Comparison of ENCODE assay signal across 8 cellular contexts in the genomic region with DNA sequence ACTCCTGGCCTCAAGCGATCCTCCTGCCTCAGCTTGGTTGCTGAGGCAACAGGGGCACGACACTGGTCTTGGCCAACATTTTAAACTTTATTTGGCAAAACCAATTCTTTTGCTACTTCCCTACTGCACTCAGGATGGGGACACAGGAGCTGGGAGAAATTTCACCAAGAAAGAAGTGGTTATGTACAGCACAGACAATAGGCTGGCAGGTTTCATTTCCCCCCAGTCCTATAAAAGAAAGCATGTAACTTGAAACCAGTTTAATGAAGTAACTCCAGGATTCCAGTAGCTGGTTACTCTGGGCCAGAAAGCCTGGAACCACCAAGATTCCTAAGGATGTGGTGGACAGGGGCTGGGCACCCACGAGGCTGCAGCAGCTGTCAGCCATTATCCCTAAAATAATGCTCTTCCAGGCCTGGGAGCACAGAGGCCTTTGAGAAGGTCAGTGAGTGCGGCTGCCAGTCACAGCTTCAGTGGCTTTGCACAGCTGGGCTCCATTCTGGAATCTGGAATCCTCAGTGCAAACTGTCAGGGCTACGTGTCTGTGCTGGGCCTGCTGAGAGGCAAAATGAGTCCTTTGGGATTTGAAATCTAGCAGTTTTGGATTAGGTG.
A peak's percentile ranks its signal among the peaks of the same experiment; 100 is the strongest.
DNase-seq lines count a peak whose midpoint lies in the region; FAIRE-seq and TF ChIP-seq lines count a peak whose summit lies in the region.

No MANE protein-coding gene starts in this region.

- H3K9ac ChIP-seq in fibroblast of lung (ENCODE audit: insufficient read depth, low read length): no peak overlapping the region

- no peak overlapping the region for H2AFZ ChIP-seq in fibroblast of lung (ENCODE audit: low read length)

- no peaks in the 10 kb centered on the region for H3K79me2 ChIP-seq in fibroblast of lung (ENCODE audit: control insufficient read depth, insufficient read depth, low read length)

- intact Hi-C loops in prostate gland (cut with DNase I): no loop called here

- in situ Hi-C loops in KBM-7 (cut with MboI; ENCODE audit: low pct_unique_long_range_greater_than_20kb, low sequenced_read_pairs): no loop called here

- H3K27ac ChIP-seq in fibroblast of lung (ENCODE audit: insufficient read depth, low read length) (peak overlapping the region; percentile 64), prostate gland (no peak overlapping the region)

- no peak overlapping the region for H3K4me2 ChIP-seq in fibroblast of lung (ENCODE audit: extremely low read depth, insufficient read depth, low read length)

- 13% methylated on average over 5 of the region's 5 CpGs for WGBS in prostate gland

- TF ChIP-seq POLR2A in H54 (IDR thresholded peaks at IDR 0.05; ENCODE audit: low read depth, low read length): no peak
- TF ChIP-seq POLR2A in prostate gland (IDR thresholded peaks at IDR 0.05): no peak

- TF ChIP-seq CTCF in fibroblast of lung (conservative IDR thresholded peaks at IDR 0.05 in 1 of 2, IDR thresholded peaks at IDR 0.05 in 1 of 2; ENCODE audit: low read depth in 1 of 2, low read length in 2 of 2) (no peak), prostate gland (IDR thresholded peaks at IDR 0.05) (no peak)

- no peaks in the 10 kb centered on the region for H4K20me1 ChIP-seq in fibroblast of lung (ENCODE audit: control insufficient read depth, extremely low read depth, insufficient read depth, low read length)

- no peak overlapping the region for H3K4me3 ChIP-seq in fibroblast of lung (replicated peaks in 1 of 4; ENCODE audit: control extremely low read depth in 1 of 4, insufficient read depth in 1 of 4, low read depth in 3 of 4, low read length in 4 of 4)
- H3K4me3 ChIP-seq in prostate gland: no peak overlapping the region

- peak; percentile 18 for DNase-seq in H54 (ENCODE audit: insufficient read length, low spot score)
- peak; percentile 69 for DNase-seq in NOMO-1 treated with dmso at 0.1 percent for 144 hours (lab: John Stamatoyannopoulos, UW; ENCODE audit: unreplicated experiment)
- DNase-seq in fibroblast of lung (ENCODE audit: low read depth in 2 of 2): peak; percentile 80 to 86
- peak; percentile 35 for DNase-seq in putamen (ENCODE audit: low spot score)
- DNase-seq in prostate gland (ENCODE audit: low spot score): no peak
- DNase-seq in NCI-H187 treated with DMSO at 0.1 percent for 48 hours (lab: John Stamatoyannopoulos, UW): no peak
- no peak for DNase-seq in KBM-7
- DNase-seq in activated CD8-positive, alpha-beta memory T cell treated with anti-CD3 and anti-CD28 coated beads for 24 hours: no peak

- peak; percentile 20 for FAIRE-seq in H54 (lab: Jason Lieb, UNC)

- H3K4me1 ChIP-seq in fibroblast of lung (ENCODE audit: control insufficient read depth, extremely low read depth, insufficient read depth, low read length) (peaks cover 22% of the 10 kb centered on the region), prostate gland (replicated peaks) (no peaks in the 10 kb centered on the region)

- H3K36me3 ChIP-seq in fibroblast of lung (ENCODE audit: control insufficient read depth, insufficient read depth, low read length) (no peaks in the 10 kb centered on the region), prostate gland (no peaks in the 10 kb centered on the region)

- H3K27me3 ChIP-seq in fibroblast of lung (ENCODE audit: control insufficient read depth, insufficient read depth, low read length): no peaks in the 10 kb centered on the region
- H3K27me3 ChIP-seq in prostate gland (replicated peaks; ENCODE audit: insufficient read depth): no peaks in the 10 kb centered on the region

- H3K9me3 ChIP-seq in fibroblast of lung (ENCODE audit: control insufficient read depth, insufficient read depth, low read depth, low read length): no peaks in the 10 kb centered on the region
- no peaks in the 10 kb centered on the region for H3K9me3 ChIP-seq in prostate gland

Comparison
In these comparisons a context has a peak if more than half of its experiments do, and no peak if none do; other contexts are left out.
1. DNase-seq: peak in H54 (single experiment), NOMO-1 treated with dmso at 0.1 percent for 144 hours (single experiment), fibroblast of lung (2 of 2) and putamen (single experiment); none in prostate gland (single experiment), NCI-H187 treated with DMSO at 0.1 percent for 48 hours (single experiment), KBM-7 (single experiment) and activated CD8-positive, alpha-beta memory T cell treated with anti-CD3 and anti-CD28 coated beads for 24 hours (single experiment).